In genomic region chr5:143879646-143880045, GRCh38 we compare ENCODE assay signal across 16 cellular contexts.
"Had no signal": no experiment of that assay in that cellular context is flagged by ENCODE, and none has a peak within 500 bp of the region (broad histone marks: within the 10 kb centered on the region; RNA-seq: fewer than 3 reads in every experiment).

No MANE protein-coding gene starts in this region.

- H3K27me3 Mint-ChIP-seq: activated CD4-positive, alpha-beta T cell treated with anti-CD3 and anti-CD28 coated beads, Interleukin-2, amount 10 ng/mL, durations not matched to agents 24 days and 14 days; activated naive CD8-positive, alpha-beta T cell had no signal

- DNase-seq: activated B cell treated with CpG ODN at 0.5 μM for 24 hours; activated CD4-positive, alpha-beta T cell treated with anti-CD3 and anti-CD28 coated beads, Interleukin-2, amount 10 ng/mL, durations not matched to agents 24 days and 14 days; activated CD8-positive, alpha-beta memory T cell treated with anti-CD3 and anti-CD28 coated beads, Interleukin-2, amount 50 U/mL, for 4 hours; activated CD8-positive, alpha-beta T cell treated with anti-CD3 and anti-CD28 coated beads, Interleukin-2, amount 10 ng/mL, durations not matched to agents 7 days and 5 days; activated effector memory CD4-positive, alpha-beta T cell treated with anti-CD3 and anti-CD28 coated beads, Interleukin-2, amount 50 U/mL, for 16 hours; activated T-cell treated with anti-CD3 and anti-CD28 coated beads, Interleukin-2, amount 50 U/mL, for 48 hours; amygdala; stimulated activated CD4-positive, alpha-beta T cell treated with anti-CD3 and anti-CD28 coated beads, Interleukin-1b, Interleukin-23, amount 100 ng/mL, for 48 hours; stomach; testis; upper lobe of left lung had no signal

- FAIRE-seq: keratinocyte had no signal

- H3K4me1 ChIP-seq: stomach, testis had no signal

- H3K9me3 ChIP-seq: stomach, testis, upper lobe of left lung had no signal

- H3K27me3 ChIP-seq: stomach, testis, upper lobe of left lung had no signal

- H3K9me3 Mint-ChIP-seq: activated B cell treated with CpG ODN at 0.5 μM for 24 hours; T-helper 2 cell treated with Interferon-gamma antibody and Interleukin-4, amounts not matched to agents 5 μg/mL and 100 μg/mL, for 36 hours had no signal

- H3K4me3 ChIP-seq: stomach, testis, upper lobe of left lung had no signal

- H3K27ac Mint-ChIP-seq: activated B cell treated with CpG ODN at 0.5 μM for 24 hours; activated CD4-positive, alpha-beta T cell treated with anti-CD3 and anti-CD28 coated beads, Interleukin-2, amount 10 ng/mL, durations not matched to agents 24 days and 14 days; activated CD8-positive, alpha-beta T cell treated with anti-CD3 and anti-CD28 coated beads, Interleukin-2, amount 10 ng/mL, durations not matched to agents 7 days and 5 days; activated naive CD8-positive, alpha-beta T cell; nephron; T-helper 2 cell treated with Interferon-gamma antibody and Interleukin-4, amounts not matched to agents 5 μg/mL and 100 μg/mL, for 36 hours had no signal

- H3K27ac ChIP-seq: epithelial cell of prostate, stomach, testis, upper lobe of left lung had no signal

- H3K36me3 ChIP-seq: stomach, upper lobe of left lung had no signal

- ATAC-seq: activated CD8-positive, alpha-beta T cell treated with anti-CD3 and anti-CD28 coated beads, Interleukin-2, amount 10 ng/mL, durations not matched to agents 7 days and 5 days had no signal

- H3K4me3 Mint-ChIP-seq: activated B cell treated with CpG ODN at 0.5 μM for 24 hours; activated CD4-positive, alpha-beta T cell treated with anti-CD3 and anti-CD28 coated beads, Interleukin-2, amount 10 ng/mL, durations not matched to agents 24 days and 14 days; activated CD8-positive, alpha-beta T cell treated with anti-CD3 and anti-CD28 coated beads, Interleukin-2, amount 10 ng/mL, durations not matched to agents 7 days and 5 days; activated naive CD8-positive, alpha-beta T cell; nephron; T-helper 2 cell treated with Interferon-gamma antibody and Interleukin-4, amounts not matched to agents 5 μg/mL and 100 μg/mL, for 36 hours had no signal

- H3K4me1 Mint-ChIP-seq: activated B cell treated with CpG ODN at 0.5 μM for 24 hours had no signal

- H3K36me3 Mint-ChIP-seq: activated naive CD8-positive, alpha-beta T cell had no signal
